9 cellular contexts compared by ENCODE assay signal in genomic region chr5:136374003-136374402, GRCh38. TPM values are rescaled to one million over a fixed set of nuclear protein-coding genes. Genes with fewer than 3 reads are reported as not detected.
DNase-seq lines count a peak whose midpoint lies in the region; ATAC-seq and TF ChIP-seq lines count a peak whose summit lies in the region.
"Had no signal": no experiment of that assay in that cellular context is flagged by ENCODE, and none has a peak within 500 bp of the region (broad histone marks: within the 10 kb centered on the region; RNA-seq: fewer than 3 reads in every experiment).

No MANE protein-coding gene starts in this region.

- H3K4me2 ChIP-seq in osteoblast (ENCODE audit: insufficient read depth, low read length): no peak overlapping the region

- no peaks in the 10 kb centered on the region for H3K36me3 Mint-ChIP-seq in brain
- H3K36me3 Mint-ChIP-seq in stimulated activated memory B cell treated with anti-CD40 and anti-IgM and Interleukin-4, amounts not matched to agents 10 μg/mL and 1 μg/mL and 100 μg/mL, for 72 hours: no peaks in the 10 kb centered on the region

- no peak overlapping the region for H2AFZ ChIP-seq in osteoblast (ENCODE audit: low read length)
- H2AFZ ChIP-seq: parathyroid adenoma had no signal

- no peak overlapping the region for H3K4me3 Mint-ChIP-seq in brain
- H3K4me3 Mint-ChIP-seq in stimulated activated memory B cell treated with anti-CD40 and anti-IgM and Interleukin-4, amounts not matched to agents 10 μg/mL and 1 μg/mL and 100 μg/mL, for 72 hours: no peak overlapping the region

- no peaks in the 10 kb centered on the region for H3K4me1 Mint-ChIP-seq in brain
- no peaks in the 10 kb centered on the region for H3K4me1 Mint-ChIP-seq in stimulated activated memory B cell treated with anti-CD40 and anti-IgM and Interleukin-4, amounts not matched to agents 10 μg/mL and 1 μg/mL and 100 μg/mL, for 72 hours

- no peak for ATAC-seq in stimulated activated memory B cell treated with anti-CD40 and anti-IgM and Interleukin-4, amounts not matched to agents 10 μg/mL and 1 μg/mL and 100 μg/mL, for 72 hours
- no peak for ATAC-seq in mucosa of descending colon

- H3K27me3 ChIP-seq in osteoblast (ENCODE audit: insufficient read depth, low read length): no peaks in the 10 kb centered on the region

- H3K4me3 ChIP-seq in osteoblast (ENCODE audit: insufficient read depth, low read length) (no peak overlapping the region), mucosa of descending colon (no peak overlapping the region)
- H3K4me3 ChIP-seq: esophagus muscularis mucosa had no signal

- H3K36me3 ChIP-seq in osteoblast (ENCODE audit: insufficient read depth, low read length) (no peaks in the 10 kb centered on the region), mucosa of descending colon (ENCODE audit: low read depth) (no peaks in the 10 kb centered on the region)
- H3K36me3 ChIP-seq: esophagus muscularis mucosa had no signal

- peaks cover 13% of the 10 kb centered on the region for H3K27me3 Mint-ChIP-seq in brain
- H3K27me3 Mint-ChIP-seq in stimulated activated memory B cell treated with anti-CD40 and anti-IgM and Interleukin-4, amounts not matched to agents 10 μg/mL and 1 μg/mL and 100 μg/mL, for 72 hours: no peaks in the 10 kb centered on the region

- H3K27ac ChIP-seq in osteoblast (ENCODE audit: low read depth, low read length): no peak overlapping the region
- H3K27ac ChIP-seq: esophagus muscularis mucosa, parathyroid adenoma had no signal

- H3K4me1 ChIP-seq in osteoblast (ENCODE audit: insufficient read depth, low read length) (no peaks in the 10 kb centered on the region), mucosa of descending colon (ENCODE audit: low read depth) (no peaks in the 10 kb centered on the region)
- H3K4me1 ChIP-seq: esophagus muscularis mucosa, parathyroid adenoma had no signal

- H3K79me2 ChIP-seq in osteoblast (ENCODE audit: insufficient read depth, low read length): no peaks in the 10 kb centered on the region
- H3K79me2 ChIP-seq: parathyroid adenoma had no signal

- no peak overlapping the region for H3K27ac Mint-ChIP-seq in brain
- no peak overlapping the region for H3K27ac Mint-ChIP-seq in stimulated activated memory B cell treated with anti-CD40 and anti-IgM and Interleukin-4, amounts not matched to agents 10 μg/mL and 1 μg/mL and 100 μg/mL, for 72 hours

- H3K9me3 Mint-ChIP-seq in brain: no peaks in the 10 kb centered on the region
- H3K9me3 Mint-ChIP-seq in stimulated activated memory B cell treated with anti-CD40 and anti-IgM and Interleukin-4, amounts not matched to agents 10 μg/mL and 1 μg/mL and 100 μg/mL, for 72 hours: no peaks in the 10 kb centered on the region

- intact Hi-C loops in mucosa of descending colon (cut with DNase I, micrococcal nuclease): no loop called here

- H3K9me3 ChIP-seq in osteoblast (ENCODE audit: low read depth, low read length) (no peaks in the 10 kb centered on the region), mucosa of descending colon (no peaks in the 10 kb centered on the region)
- H3K9me3 ChIP-seq: esophagus muscularis mucosa had no signal

- peak; percentile 17; the same call in 1 of the 2 replicates for TF ChIP-seq CTCF in GM12874 (IDR thresholded peaks at IDR 0.05; ENCODE audit: insufficient read depth, low read depth, low read length)
- peak; percentile 32 to 41 for TF ChIP-seq CTCF in brain (conservative IDR thresholded peaks at IDR 0.05)
- peak; percentile 28 for TF ChIP-seq CTCF in osteoblast (IDR thresholded peaks at IDR 0.05; ENCODE audit: extremely low read depth, low read depth, low read length)
- no peak for TF ChIP-seq CTCF in mucosa of descending colon (IDR thresholded peaks at IDR 0.05)

- DNase-seq in NCI-H2029 (lab: John Stamatoyannopoulos, UW) (peak; percentile 26), osteoblast (ENCODE audit: insufficient read length, low spot score, missing footprints) (no peak), pons (ENCODE audit: low spot score) (no peak), mucosa of descending colon (no peak)

- H4K20me1 ChIP-seq in osteoblast (ENCODE audit: insufficient read depth, low read length): no peaks in the 10 kb centered on the region

RNA-seq across cellular contexts. Expression of gene TRPC7, which starts 8.7 kb away (rescaled TPM):
- not detected for polyA plus RNA-seq in brain (ENCODE audit: insufficient read depth, low read depth, low replicate concordance)
- total RNA-seq in osteoblast (not detected in 2 replicates), mucosa of descending colon (under 1 TPM in 1 of 3 donors, not detected in 2; 0.16 TPM)
